ENCODE assay signal across 8 cellular contexts in the genomic region with DNA sequence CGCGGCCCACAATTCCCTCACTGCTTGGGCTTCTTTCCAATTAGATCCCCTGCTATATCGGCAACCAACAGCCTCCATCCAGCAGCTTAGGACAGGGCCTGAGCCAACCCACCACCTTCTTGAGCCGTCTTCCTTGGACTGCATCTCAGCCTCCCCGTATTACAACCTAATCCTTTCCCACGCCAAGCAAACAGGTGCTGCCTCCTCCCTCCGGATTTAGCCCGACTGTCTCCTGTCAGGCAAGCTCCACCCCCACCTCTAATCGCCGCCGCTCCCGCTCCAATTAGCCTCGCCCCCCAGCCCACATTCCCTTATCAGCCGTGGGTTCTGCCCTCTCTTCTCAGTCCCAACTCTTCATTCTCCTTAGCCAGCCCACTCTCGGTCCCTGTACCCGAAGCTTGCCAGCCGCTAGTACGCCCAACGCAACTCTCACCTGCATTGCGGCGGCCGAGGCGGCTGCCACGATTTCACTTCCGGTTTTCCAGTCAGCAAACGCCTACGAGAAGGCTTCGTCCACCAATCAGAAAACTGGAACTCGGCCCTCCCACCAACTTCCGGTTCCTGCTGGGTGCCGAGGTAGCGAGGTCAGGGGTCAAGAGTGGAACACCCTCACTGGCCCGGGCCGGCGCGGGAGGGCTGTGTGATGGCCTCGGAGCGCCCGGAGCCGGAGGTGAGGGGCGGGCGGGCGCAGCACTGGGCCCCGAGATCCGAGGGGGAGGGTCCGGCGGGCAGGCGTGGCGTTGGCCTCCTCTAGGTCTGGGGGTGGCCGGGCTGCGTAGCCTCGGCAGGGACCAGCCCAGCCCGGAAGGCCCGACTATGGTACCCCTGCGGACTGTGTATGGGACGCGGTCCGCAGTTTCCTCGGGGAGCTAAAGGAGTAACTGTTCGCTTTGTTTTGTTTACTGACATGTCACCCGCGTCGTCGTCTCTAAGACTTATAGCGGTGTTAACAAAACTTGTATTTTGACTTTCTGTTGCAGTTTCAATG. TPM values are rescaled to one million over a fixed set of nuclear protein-coding genes. Genes with fewer than 3 reads are reported as not detected.
A peak's percentile ranks its signal among the peaks of the same experiment; 100 is the strongest.
DNase-seq lines count a peak whose midpoint lies in the region; FAIRE-seq and TF ChIP-seq lines count a peak whose summit lies in the region.

A gene with protein sequence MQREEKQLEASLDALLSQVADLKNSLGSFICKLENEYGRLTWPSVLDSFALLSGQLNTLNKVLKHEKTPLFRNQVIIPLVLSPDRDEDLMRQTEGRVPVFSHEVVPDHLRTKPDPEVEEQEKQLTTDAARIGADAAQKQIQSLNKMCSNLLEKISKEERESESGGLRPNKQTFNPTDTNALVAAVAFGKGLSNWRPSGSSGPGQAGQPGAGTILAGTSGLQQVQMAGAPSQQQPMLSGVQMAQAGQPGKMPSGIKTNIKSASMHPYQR (minus strand): TSS at position 475 of the 988 bp plus-strand sequence. CDS start 36 bp downstream, at position 439.
A gene (plus strand): TSS at position 574 of the 988 bp plus-strand sequence. CDS start 70 bp downstream, at position 644.

- peak within 1 kb of the TSS; percentile 90 for H3K23ac ChIP-seq in neuronal stem cell (ENCODE audit: low read depth, low read length, poor library complexity)

- H3K27ac ChIP-seq in neuronal stem cell (replicated peaks; ENCODE audit: low read length) (peak within 1 kb of the TSS; percentile 75), subcutaneous abdominal adipose tissue (ENCODE audit: low read depth, low read length) (peak within 1 kb of the TSS; percentile 96)

- FAIRE-seq in frontal cortex (lab: Jason Lieb, UNC), result no peak

- H2AFZ ChIP-seq in neuronal stem cell (ENCODE audit: low read length), result peak within 1 kb of the TSS; percentile 97

- no peak within 1 kb of the TSS for H2BK12ac ChIP-seq in neuronal stem cell (ENCODE audit: low read length)

- peak within 1 kb of the TSS; percentile 88 for H3K18ac ChIP-seq in neuronal stem cell (ENCODE audit: low read length)

- intact Hi-C loops in activated naive CD4-positive, alpha-beta T cell treated with anti-CD3 and anti-CD28 coated beads for 36 hours (cut with micrococcal nuclease), result loop anchor here (1.0 kb wide), 3 partner anchors 21 to 217 kb away; a partner anchor contains a TSS

- H4K91ac ChIP-seq in neuronal stem cell (ENCODE audit: low read depth, low read length, poor library complexity), result no peak within 1 kb of the TSS

- no CpG with 5 or more reads among the region's 65 CpGs for WGBS in neuronal stem cell (ENCODE audit: extremely low coverage in 2 of 2, insufficient read length in 2 of 2, insufficient replicate concordance in 1 of 2), 2 donors

- H2BK5ac ChIP-seq in neuronal stem cell (ENCODE audit: low read length), result peak within 1 kb of the TSS; percentile 16

- peaks cover 7% of the 10 kb centered on the region in 2 donors for H3K4me1 ChIP-seq in neuronal stem cell (ENCODE audit: control insufficient read depth in 2 of 2, insufficient read depth in 1 of 2, low read depth in 1 of 2, low read length in 2 of 2)
- peaks cover 13 to 36% (median 35%) of the 10 kb centered on the region in 5 donors for H3K4me1 ChIP-seq in subcutaneous abdominal adipose tissue (ENCODE audit: control insufficient read depth in 5 of 5, insufficient read depth in 5 of 5, low read length in 5 of 5)

- H3K4me1 Mint-ChIP-seq in activated naive CD4-positive, alpha-beta T cell treated with anti-CD3 and anti-CD28 coated beads for 36 hours (ENCODE audit: low read depth), result peaks cover 40% of the 10 kb centered on the region

- no peak within 1 kb of the TSS for H3K4ac ChIP-seq in neuronal stem cell (ENCODE audit: low read length)

- H3K27me3 ChIP-seq in neuronal stem cell (ENCODE audit: control insufficient read depth in 3 of 3, insufficient read depth in 3 of 3, low read depth in 1 of 3, low read length in 3 of 3) (no peaks in the 10 kb centered on the region), subcutaneous abdominal adipose tissue (ENCODE audit: control insufficient read depth in 5 of 5, insufficient read depth in 4 of 5, low read length in 5 of 5) (no peaks in the 10 kb centered on the region)

- no peak within 1 kb of the TSS for H2BK15ac ChIP-seq in neuronal stem cell (ENCODE audit: low read length)

- H3K4me3 ChIP-seq in HFF-Myc (replicated peaks; ENCODE audit: low read depth, low read length) (peak within 1 kb of the TSS; percentile 73), NB4 (ENCODE audit: low read depth, low read length) (peak within 1 kb of the TSS; percentile 92), neuronal stem cell (ENCODE audit: low read length in 2 of 2) (peak within 1 kb of the TSS; percentile 96 to 99), subcutaneous abdominal adipose tissue (ENCODE audit: low read depth in 1 of 5, low read length in 5 of 5) (peak within 1 kb of the TSS; percentile 82 to 97 (median 96))

- peak within 1 kb of the TSS; percentile 77 for H3K4me2 ChIP-seq in neuronal stem cell (ENCODE audit: insufficient read depth, low read length, poor library complexity, severe bottlenecking)

- H3K9me3 ChIP-seq in neuronal stem cell (replicated peaks in 1 of 2; ENCODE audit: control insufficient read depth in 2 of 2, insufficient read depth in 1 of 2, low read depth in 1 of 2, low read length in 2 of 2) (no peaks in the 10 kb centered on the region), subcutaneous abdominal adipose tissue (ENCODE audit: control insufficient read depth in 5 of 5, low read length in 5 of 5) (no peaks in the 10 kb centered on the region)

- peaks cover 19% of the 10 kb centered on the region for H3K36me3 Mint-ChIP-seq in activated naive CD4-positive, alpha-beta T cell treated with anti-CD3 and anti-CD28 coated beads for 36 hours (ENCODE audit: low read depth)

- peak within 1 kb of the TSS; percentile 44 for H4K8ac ChIP-seq in neuronal stem cell (ENCODE audit: low read depth, low read length)

- peak within 1 kb of the TSS; percentile 81 for H3K9ac ChIP-seq in neuronal stem cell (ENCODE audit: low read depth, low read length, poor library complexity)
- peak within 1 kb of the TSS; percentile 57 to 97 (median 90) for H3K9ac ChIP-seq in subcutaneous abdominal adipose tissue (ENCODE audit: low read length in 5 of 5)

- TF ChIP-seq POLR2A in NB4 (IDR thresholded peaks at IDR 0.05; ENCODE audit: extremely low read depth, insufficient read length), result peak; percentile 81

- H3K9me3 Mint-ChIP-seq in activated naive CD4-positive, alpha-beta T cell treated with anti-CD3 and anti-CD28 coated beads for 36 hours, result no peaks in the 10 kb centered on the region

- CTCF ChIA-PET in activated naive CD4-positive, alpha-beta T cell treated with anti-CD3 and anti-CD28 coated beads for 36 hours (lab: Charles Lee), result interaction anchor here (0.6 to 1.3 kb wide), 4 partner anchors 10 to 658 kb away, joined by 3 to 5 read pairs (median 4); no protein-coding TSS in a partner anchor

- TF ChIP-seq CTCF in HFF-Myc (IDR thresholded peaks at IDR 0.05; ENCODE audit: low read depth, low read length, missing control alignments), result no peak
- TF ChIP-seq CTCF in NB4 (IDR thresholded peaks at IDR 0.05; ENCODE audit: low read depth, low read length), result no peak

- H3K36me3 ChIP-seq in neuronal stem cell (replicated peaks in 1 of 2; ENCODE audit: control insufficient read depth in 2 of 2, insufficient read depth in 2 of 2, low read length in 2 of 2) (peaks cover 22 to 37% of the 10 kb centered on the region in 2 donors), subcutaneous abdominal adipose tissue (ENCODE audit: control insufficient read depth in 5 of 5, insufficient read depth in 5 of 5, low read length in 5 of 5) (peaks cover 22 to 40% (median 30%) of the 10 kb centered on the region in 5 donors)

- no peaks in the 10 kb centered on the region for H3K27me3 Mint-ChIP-seq in activated naive CD4-positive, alpha-beta T cell treated with anti-CD3 and anti-CD28 coated beads for 36 hours (ENCODE audit: low read depth)

- H3K79me1 ChIP-seq in neuronal stem cell (ENCODE audit: low read depth, low read length), result peaks cover 7% of the 10 kb centered on the region

- no peak within 1 kb of the TSS for H3K14ac ChIP-seq in neuronal stem cell (ENCODE audit: low read length)

- peak within 1 kb of the TSS; percentile 94 for H3K27ac Mint-ChIP-seq in activated naive CD4-positive, alpha-beta T cell treated with anti-CD3 and anti-CD28 coated beads for 36 hours

- H3K4me3 Mint-ChIP-seq in activated naive CD4-positive, alpha-beta T cell treated with anti-CD3 and anti-CD28 coated beads for 36 hours, result peak within 1 kb of the TSS; percentile 95

- H2AK5ac ChIP-seq in neuronal stem cell (ENCODE audit: low read depth, low read length), result no peak within 1 kb of the TSS

- H2BK120ac ChIP-seq in neuronal stem cell (ENCODE audit: low read depth, low read length), result no peak within 1 kb of the TSS

- DNase-seq in GF-D8 (lab: John Stamatoyannopoulos, UW), result peak; percentile 80
- DNase-seq in HFF-Myc (ENCODE audit: extremely low read depth, low read depth), result peak; percentile 78
- DNase-seq in NB4 (ENCODE audit: low read depth), result peak; percentile 93
- DNase-seq in SK-N-DZ (ENCODE audit: low spot score), result peak; percentile 94
- peak; percentile 96 for DNase-seq in activated naive CD4-positive, alpha-beta T cell treated with anti-CD3 and anti-CD28 coated beads for 36 hours
- peak; percentile 93 to 96 for DNase-seq in frontal cortex (ENCODE audit: low spot score in 2 of 2)
- peak; percentile 98 for DNase-seq in neuronal stem cell (ENCODE audit: low spot score)

RNA-seq across cellular contexts. Expression of the first gene that starts in this region (rescaled TPM):
- polyA plus RNA-seq in SK-N-DZ (2014; cell fraction: cytosol; rRNA removed), result 45.9 and 52.7 TPM in 2 replicates
- polyA plus RNA-seq in SK-N-DZ (2014; cell fraction: nucleus; rRNA removed), result 36.1 and 38.8 TPM in 2 replicates
- 10 to 100 TPM; 45.8 to 45.9 TPM for total RNA-seq in activated naive CD4-positive, alpha-beta T cell treated with anti-CD3 and anti-CD28 coated beads for 36 hours
- 22.8 TPM for total RNA-seq in frontal cortex
- 15.7 TPM for polyA plus RNA-seq in neuronal stem cell (2013, experiment 1 of 2)
- polyA plus RNA-seq in neuronal stem cell (2013, experiment 2 of 2), result 16.3 TPM

RNA-seq across cellular contexts. Expression of the second gene that starts in this region (rescaled TPM):
- polyA plus RNA-seq in SK-N-DZ (2014; cell fraction: cytosol; rRNA removed), result 5.3 and 6.7 TPM in 2 replicates
- 18.1 and 31.9 TPM in 2 replicates for polyA plus RNA-seq in SK-N-DZ (2014; cell fraction: nucleus; rRNA removed)
- total RNA-seq in activated naive CD4-positive, alpha-beta T cell treated with anti-CD3 and anti-CD28 coated beads for 36 hours, result 10 to 100 TPM; 26.6 to 28.2 TPM
- 19.2 TPM for total RNA-seq in frontal cortex
- polyA plus RNA-seq in neuronal stem cell (2013, experiment 1 of 2), result 4.2 TPM
- 4.0 TPM for polyA plus RNA-seq in neuronal stem cell (2013, experiment 2 of 2)

Comparison
In these comparisons a context has a peak if more than half of its experiments do, and no peak if none do; other contexts are left out.
1. Peak in every context shown above with its lines: DNase-seq, H3K4me3 ChIP-seq and H3K27ac ChIP-seq.